Comparison of ENCODE assay signal across 8 cellular contexts in the genomic region with DNA sequence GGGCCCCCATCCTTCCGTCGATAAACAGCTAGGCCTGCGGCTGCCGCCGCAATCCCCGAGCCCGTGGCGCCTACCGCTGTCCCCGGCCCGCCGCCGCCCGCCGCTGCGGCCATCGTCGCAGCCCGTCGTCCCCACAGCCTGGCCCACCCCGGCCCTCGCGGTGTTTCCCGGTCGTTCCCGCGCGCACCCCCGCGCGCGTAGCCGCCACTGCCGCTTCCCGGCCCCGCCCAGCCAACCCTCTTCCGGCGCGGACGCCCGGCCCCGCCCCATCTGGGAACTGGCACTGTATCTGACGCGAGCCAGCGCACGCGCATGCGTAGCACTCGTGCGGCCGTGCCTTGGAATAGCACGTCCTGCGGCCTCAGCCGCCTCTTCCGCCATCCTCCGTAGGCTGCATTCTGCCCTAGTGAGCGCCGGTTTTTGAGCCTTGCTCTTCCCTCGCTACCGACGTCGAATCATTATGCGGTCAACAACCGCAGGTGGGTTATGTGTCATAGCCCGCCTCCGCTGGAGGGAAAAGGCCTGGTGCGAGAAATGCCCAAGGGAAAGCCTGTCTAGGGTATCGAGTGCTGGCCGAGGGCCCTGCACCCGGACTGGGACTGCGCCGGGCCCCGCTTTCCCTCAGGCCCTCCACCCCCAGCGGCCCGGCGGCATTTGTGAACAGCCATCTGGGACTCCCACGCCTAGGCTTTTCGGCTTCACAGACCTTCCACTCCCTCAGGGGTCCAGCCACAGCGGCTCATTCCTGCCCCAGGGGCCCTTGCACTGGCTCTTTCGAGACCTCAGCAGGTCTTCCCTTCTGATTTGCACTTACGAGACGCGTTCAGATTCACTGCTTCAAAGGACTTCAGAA. TPM values are rescaled to one million over a fixed set of nuclear protein-coding genes. Genes with fewer than 3 reads are reported as not detected.
DNase-seq lines count a peak whose midpoint lies in the region; ATAC-seq and TF ChIP-seq lines count a peak whose summit lies in the region.

SMARCC1 (minus strand) TSS at position 209 of the 853 bp plus-strand sequence; CDS start at position 113, 96 bp downstream.

- peaks cover 25% of the 10 kb centered on the region for H3K4me1 Mint-ChIP-seq in chondrocyte (ENCODE audit: low read depth)

- H3K27me3 Mint-ChIP-seq in chondrocyte (ENCODE audit: low read depth): no peaks in the 10 kb centered on the region

- peak; percentile 91 for TF ChIP-seq POLR2A in GM19099 (IDR thresholded peaks at IDR 0.05; ENCODE audit: extremely low read depth, insufficient read length, low read depth)

- H3K4me3 Mint-ChIP-seq in chondrocyte (ENCODE audit: unreplicated experiment): peak within 1 kb of the TSS; percentile 94

- H3K36me3 Mint-ChIP-seq in chondrocyte (ENCODE audit: low read depth): no peaks in the 10 kb centered on the region

- DNase-seq in AML-193 (lab: John Stamatoyannopoulos, UW) (peak; percentile 97), NCI-H510A (lab: John Stamatoyannopoulos, UW) (peak; percentile 82), chondrocyte (ENCODE audit: low spot score) (peak; percentile 98), kidney glomerular epithelial cell (lab: John Stamatoyannopoulos, UW) (peak; percentile 87)
- DNase-seq in activated CD4-positive, alpha-beta T cell treated with anti-CD3 and anti-CD28 coated beads for 24 hours (ENCODE audit: low read depth in 2 of 2): peak; percentile 94 to 97
- peak; percentile 89 to 90 for DNase-seq in stimulated activated CD4-positive, alpha-beta T cell treated with anti-CD3 and anti-CD28 coated beads, Interleukin-1b, Interleukin-23, amount 100 ng/mL, for 1 hour (ENCODE audit: low read depth in 2 of 2)

- H3K9me3 Mint-ChIP-seq in chondrocyte (ENCODE audit: low read depth): no peaks in the 10 kb centered on the region

- TF ChIP-seq CTCF in chondrocyte (IDR thresholded peaks at IDR 0.05): peak; percentile 30

- ATAC-seq in HG03432 (IDR thresholded peaks at IDR 0.05; ENCODE audit: unreplicated experiment): peak; percentile 81

- peak within 1 kb of the TSS; percentile 98 for H3K27ac Mint-ChIP-seq in chondrocyte (ENCODE audit: unreplicated experiment)

RNA-seq across cellular contexts. Expression of gene SMARCC1, which starts in this region (rescaled TPM):
- total RNA-seq in chondrocyte: 81.5 to 86.3 TPM (median 83.5 TPM) in 3 replicates

Comparison
In these comparisons a context has a peak if more than half of its experiments do, and no peak if none do; other contexts are left out.
1. Peak in every context shown above with its lines: DNase-seq and ATAC-seq.